31 cellular contexts compared by ENCODE assay signal in genomic region chr13:51280379-51280940, GRCh38. TPM values are rescaled to one million over a fixed set of nuclear protein-coding genes. Genes with fewer than 3 reads are reported as not detected.
"Had no signal": no experiment of that assay in that cellular context is flagged by ENCODE, and none has a peak within 500 bp of the region (broad histone marks: within the 10 kb centered on the region; RNA-seq: fewer than 3 reads in every experiment).

No MANE protein-coding gene starts in this region.

- H3K27ac Mint-ChIP-seq: activated CD4-positive, alpha-beta T cell treated with anti-CD3 and anti-CD28 coated beads for 36 hours; activated naive CD8-positive, alpha-beta T cell treated with anti-CD3 and anti-CD28 coated beads, Interleukin-2, amount 10 ng/mL, durations not matched to agents 7 days and 5 days; activated T-cell treated with anti-CD3 and anti-CD28 coated beads, Interleukin-2, amount 50 U/mL, for 24 hours; activated T-helper 2 cell treated with anti-CD3 and anti-CD28 coated beads, Interferon-gamma antibody, Interleukin-2, Interleukin-4, amounts not matched to agents 10 μg/mL and 5 μg/mL and 100 μg/mL, durations not matched to agents 14 hours and 24 hours and 36 hours; dendritic cell treated with granulocyte-macrophage colony-stimulating factor and Interleukin-4, amounts not matched to agents 40 ng/mL and 50 ng/mL, for 4 days; naive thymus-derived CD4-positive, alpha-beta T cell; progenitor cell of endocrine pancreas; T-cell; T-helper 2 cell treated with Interferon-gamma antibody and Interleukin-4, amounts not matched to agents 5 μg/mL and 100 μg/mL, for 36 hours had no signal

- H3K4me3 Mint-ChIP-seq: activated CD4-positive, alpha-beta T cell treated with anti-CD3 and anti-CD28 coated beads for 36 hours; activated naive CD8-positive, alpha-beta T cell treated with anti-CD3 and anti-CD28 coated beads, Interleukin-2, amount 10 ng/mL, durations not matched to agents 7 days and 5 days; activated T-cell treated with anti-CD3 and anti-CD28 coated beads, Interleukin-2, amount 50 U/mL, for 24 hours; dendritic cell treated with granulocyte-macrophage colony-stimulating factor and Interleukin-4, amounts not matched to agents 40 ng/mL and 50 ng/mL, for 4 days; naive thymus-derived CD4-positive, alpha-beta T cell; T-cell; T-helper 2 cell treated with Interferon-gamma antibody and Interleukin-4, amounts not matched to agents 5 μg/mL and 100 μg/mL, for 36 hours had no signal

- H3K27me3 ChIP-seq: body of pancreas, tibial nerve had no signal

- H3K4me1 ChIP-seq: foreskin keratinocyte had no signal

- H3K36me3 Mint-ChIP-seq: naive thymus-derived CD4-positive, alpha-beta T cell; T-cell had no signal

- H3K9me3 ChIP-seq: body of pancreas, tibial nerve had no signal

- H3K9me3 Mint-ChIP-seq: activated naive CD8-positive, alpha-beta T cell treated with anti-CD3 and anti-CD28 coated beads, Interleukin-2, amount 10 ng/mL, durations not matched to agents 7 days and 5 days; activated T-cell treated with anti-CD3 and anti-CD28 coated beads, Interleukin-2, amount 50 U/mL, for 24 hours; activated T-helper 2 cell treated with anti-CD3 and anti-CD28 coated beads, Interferon-gamma antibody, Interleukin-2, Interleukin-4, amounts not matched to agents 10 μg/mL and 5 μg/mL and 100 μg/mL, durations not matched to agents 14 hours and 24 hours and 36 hours; dendritic cell treated with granulocyte-macrophage colony-stimulating factor and Interleukin-4, amounts not matched to agents 40 ng/mL and 50 ng/mL, for 4 days; naive thymus-derived CD4-positive, alpha-beta T cell; T-cell; T-helper 2 cell treated with Interferon-gamma antibody and Interleukin-4, amounts not matched to agents 5 μg/mL and 100 μg/mL, for 36 hours had no signal

- DNase-seq: activated CD4-positive, alpha-beta T cell treated with anti-CD3 and anti-CD28 coated beads for 36 hours; activated CD4-positive, alpha-beta T cell treated with anti-CD3 and anti-CD28 coated beads, Interleukin-2, amount 50 U/mL, for 4 hours; activated CD8-positive, alpha-beta memory T cell treated with anti-CD3 and anti-CD28 coated beads for 24 hours; activated CD8-positive, alpha-beta memory T cell treated with anti-CD3 and anti-CD28 coated beads, Interleukin-2, amount 50 U/mL, for 4 hours; activated naive CD4-positive, alpha-beta T cell; activated naive CD8-positive, alpha-beta T cell treated with anti-CD3 and anti-CD28 coated beads, Interleukin-2, amount 10 ng/mL, durations not matched to agents 7 days and 5 days; activated T-cell treated with anti-CD3 and anti-CD28 coated beads, Interleukin-2, amount 50 U/mL, for 24 hours; amygdala; body of pancreas; effector CD8-positive, alpha-beta T cell; erythroblast; foreskin keratinocyte; kidney; naive thymus-derived CD4-positive, alpha-beta T cell; stimulated activated CD4-positive, alpha-beta T cell treated with anti-CD3 and anti-CD28 coated beads, Interleukin-4, amount 100 ng/mL, for 24 hours; stimulated activated naive CD8-positive, alpha-beta T cell treated with anti-CD3 and anti-CD28 coated beads, Interleukin-15, Interleukin-2, amounts not matched to agents 100 U/mL and 50 U/mL, for 24 hours; T-cell; WERI-Rb-1 had no signal

- H3K36me3 ChIP-seq: WERI-Rb-1 had no signal

- H3K27me3 Mint-ChIP-seq: activated CD4-positive, alpha-beta T cell treated with anti-CD3 and anti-CD28 coated beads for 36 hours; activated T-cell treated with anti-CD3 and anti-CD28 coated beads, Interleukin-2, amount 50 U/mL, for 24 hours; dendritic cell treated with granulocyte-macrophage colony-stimulating factor and Interleukin-4, amounts not matched to agents 40 ng/mL and 50 ng/mL, for 4 days; progenitor cell of endocrine pancreas had no signal

- FAIRE-seq: kidney, urothelium cell line had no signal

- H3K27ac ChIP-seq: body of pancreas, foreskin keratinocyte, tibial nerve, WERI-Rb-1 had no signal

- ATAC-seq: activated CD4-positive, alpha-beta T cell treated with anti-CD3 and anti-CD28 coated beads for 36 hours; body of pancreas; foreskin keratinocyte; left lobe of liver; naive thymus-derived CD4-positive, alpha-beta T cell; stimulated activated naive CD8-positive, alpha-beta T cell treated with anti-CD3 and anti-CD28 coated beads, Interleukin-15, Interleukin-2, amounts not matched to agents 100 U/mL and 50 U/mL, for 24 hours; T-cell had no signal

- H3K4me1 Mint-ChIP-seq: T-cell had no signal

- H3K4me3 ChIP-seq: body of pancreas, tibial nerve had no signal

RNA-seq across cellular contexts. Expression of gene FAM124A, which starts 58.3 kb away (rescaled TPM):
- polyA plus RNA-seq: naive thymus-derived CD4-positive, alpha-beta T cell had no signal

RNA-seq across cellular contexts. Expression of gene SERPINE3, which starts 59.0 kb away (rescaled TPM):
- total RNA-seq: activated CD4-positive, alpha-beta T cell treated with anti-CD3 and anti-CD28 coated beads for 36 hours; activated naive CD8-positive, alpha-beta T cell treated with anti-CD3 and anti-CD28 coated beads, Interleukin-2, amount 10 ng/mL, durations not matched to agents 7 days and 5 days; activated T-helper 2 cell treated with anti-CD3 and anti-CD28 coated beads, Interferon-gamma antibody, Interleukin-2, Interleukin-4, amounts not matched to agents 10 μg/mL and 5 μg/mL and 100 μg/mL, durations not matched to agents 14 hours and 24 hours and 36 hours; body of pancreas; cardiac septum; chondrocyte; fibroblast of lung; foreskin keratinocyte; kidney; left lobe of liver; lung microvascular endothelial cell; naive thymus-derived CD4-positive, alpha-beta T cell; osteocyte; progenitor cell of endocrine pancreas; subcutaneous adipose tissue; T-cell had no signal
- polyA plus RNA-seq: fibroblast of lung; foreskin keratinocyte; naive thymus-derived CD4-positive, alpha-beta T cell had no signal
